Comparison of ENCODE assay signal across 19 cellular contexts in genomic region chr1:97034651-97035050, GRCh38.
DNase-seq lines count a peak whose midpoint lies in the region; ATAC-seq, FAIRE-seq and TF ChIP-seq lines count a peak whose summit lies in the region.
"Had no signal": no experiment of that assay in that cellular context is flagged by ENCODE, and none has a peak within 500 bp of the region (broad histone marks: within the 10 kb centered on the region; RNA-seq: fewer than 3 reads in every experiment).

No MANE protein-coding gene starts in this region.

- no peak for TF ChIP-seq RAD21 in GM12878 (IDR thresholded peaks at IDR 0.05; ENCODE audit: insufficient read depth, low read depth, low read length)

- no peaks in the 10 kb centered on the region for H3K36me3 ChIP-seq in GM12878 (ENCODE audit: control insufficient read depth in 2 of 2, insufficient read depth in 2 of 2, low read length in 1 of 2)
- H3K36me3 ChIP-seq: BLaER1 had no signal

- no peak for TF ChIP-seq EP300 in GM12878 (IDR thresholded peaks at IDR 0.05; ENCODE audit: borderline replicate concordance in 1 of 2, control insufficient read depth in 1 of 2, low read depth in 2 of 2, low read length in 2 of 2)

- H3K79me2 ChIP-seq in GM12878 (ENCODE audit: control insufficient read depth, insufficient read depth, low read length), result no peaks in the 10 kb centered on the region

- no peaks in the 10 kb centered on the region for H3K9me3 Mint-ChIP-seq in T-helper 1 cell treated with Interleukin-12 subunit alpha and Interleukin-12 subunit beta and Interleukin-4 antibody, amounts not matched to agents 30 μg/mL and 1 μg/mL, for 36 hours

- no peak for FAIRE-seq in GM12878 (lab: Jason Lieb, UNC)
- FAIRE-seq: G401.6, GM12892 had no signal

- TF ChIP-seq CTCF in GM12878 (IDR thresholded peaks at IDR 0.05 in 2 of 3, conservative IDR thresholded peaks at IDR 0.05 in 1 of 3; ENCODE audit: control insufficient read depth in 2 of 3, extremely low read depth in 1 of 3, insufficient read depth in 1 of 3, low read depth in 3 of 3, low read length in 3 of 3), result no peak

- H3K9ac ChIP-seq in GM12878 (ENCODE audit: control insufficient read depth, insufficient read depth, low read length), result no peak overlapping the region
- H3K9ac ChIP-seq: BLaER1 had no signal

- ATAC-seq in GM12878 (peak; percentile 45), HG03159 (IDR thresholded peaks at IDR 0.05; ENCODE audit: unreplicated experiment) (no peak), HG02623 (IDR thresholded peaks at IDR 0.05; ENCODE audit: unreplicated experiment) (no peak)
- ATAC-seq: GM23338 had no signal

- RAD21 ChIA-PET in GM12878 (lab: Charles Lee; ENCODE audit: unreplicated experiment), result no interaction called here

- H3K4me3 Mint-ChIP-seq in T-helper 1 cell treated with Interleukin-12 subunit alpha and Interleukin-12 subunit beta and Interleukin-4 antibody, amounts not matched to agents 30 μg/mL and 1 μg/mL, for 36 hours, result no peak overlapping the region
- H3K4me3 Mint-ChIP-seq: CD8-positive, alpha-beta memory T cell; GM23338 had no signal

- peak overlapping the region; percentile 42 for H3K27ac Mint-ChIP-seq in T-helper 1 cell treated with Interleukin-12 subunit alpha and Interleukin-12 subunit beta and Interleukin-4 antibody, amounts not matched to agents 30 μg/mL and 1 μg/mL, for 36 hours
- H3K27ac Mint-ChIP-seq: CD8-positive, alpha-beta memory T cell; GM23338 had no signal

- no peak overlapping the region for H2AFZ ChIP-seq in GM12878 (ENCODE audit: control insufficient read depth, low read depth, low read length)
- H2AFZ ChIP-seq: GM23338 had no signal

- WGBS in GM12878 (ENCODE audit: insufficient coverage, insufficient replicate concordance, low lambda C conversion rate, missing lambda C conversion rate), result 18% methylated on average over 2 of the region's 2 CpGs

- no peak for DNase-seq in T-helper 1 cell
- peak; percentile 17 for DNase-seq in NCI-H69 (lab: John Stamatoyannopoulos, UW)
- DNase-seq in GM12878 (ENCODE audit: low read depth, low spot score), result no peak
- DNase-seq in NCI-H1105 treated with DMSO at 0.1 percent for 48 hours (lab: John Stamatoyannopoulos, UW), result no peak
- no peak for DNase-seq in stimulated activated CD4-positive, alpha-beta T cell treated with anti-CD3 and anti-CD28 coated beads, Interleukin-2, amount 100 ng/mL, for 48 hours
- DNase-seq: AML-193; CD8-positive, alpha-beta memory T cell; DMS 273 treated with DMSO at 0.1 percent for 48 hours; EL; H7 had no signal

- H3K4me2 ChIP-seq in GM12878 (ENCODE audit: control insufficient read depth, insufficient read depth), result no peak overlapping the region
- H3K4me2 ChIP-seq: BLaER1, GM23338 had no signal

- H3K27me3 ChIP-seq in GM12878 (replicated peaks in 1 of 2; ENCODE audit: control insufficient read depth in 2 of 2, insufficient read depth in 2 of 2, low read length in 1 of 2), result no peaks in the 10 kb centered on the region
- H3K27me3 ChIP-seq: BLaER1 had no signal

- intact Hi-C loops in GM12878 (cut with micrococcal nuclease; ENCODE audit: unreplicated experiment), result no loop called here

- POLR2A ChIA-PET in GM12878 (lab: Charles Lee), result no interaction called here

- no TSS peak for BruUV-seq in GM12878 (replicated peaks; lab: Mats Ljungman, UMichigan)

- no peak overlapping the region for H3K4me3 ChIP-seq in GM12878
- H3K4me3 ChIP-seq: BLaER1, GM23338 had no signal

- CTCF ChIA-PET in GM12878 (lab: Yijun Ruan, JAX), result interaction anchor here (0.7 kb wide), 1 partner anchor 1012 kb away, joined by 3 read pairs; no protein-coding TSS in a partner anchor

- H3K4me1 Mint-ChIP-seq in T-helper 1 cell treated with Interleukin-12 subunit alpha and Interleukin-12 subunit beta and Interleukin-4 antibody, amounts not matched to agents 30 μg/mL and 1 μg/mL, for 36 hours (ENCODE audit: low read depth), result no peaks in the 10 kb centered on the region
- H3K4me1 Mint-ChIP-seq: GM23338 had no signal

- H4K20me1 ChIP-seq in GM12878 (ENCODE audit: control insufficient read depth, insufficient read depth), result no peaks in the 10 kb centered on the region
- H4K20me1 ChIP-seq: BLaER1 had no signal

- in situ Hi-C loops in GM12878 (cut with MboI), result no loop called here

- no peak overlapping the region for H3K27ac ChIP-seq in GM12878 (ENCODE audit: control insufficient read depth, insufficient read depth)
- H3K27ac ChIP-seq: 22Rv1, BLaER1, HL-60 had no signal

- no peak for TF ChIP-seq POLR2A in GM12878 (IDR thresholded peaks at IDR 0.05; ENCODE audit: low read depth, low read length)

- H3K36me3 Mint-ChIP-seq in T-helper 1 cell treated with Interleukin-12 subunit alpha and Interleukin-12 subunit beta and Interleukin-4 antibody, amounts not matched to agents 30 μg/mL and 1 μg/mL, for 36 hours (ENCODE audit: low read depth), result no peaks in the 10 kb centered on the region
- H3K36me3 Mint-ChIP-seq: CD8-positive, alpha-beta memory T cell had no signal

- H3K4me1 ChIP-seq in GM12878 (ENCODE audit: control insufficient read depth, insufficient read depth, low read length), result no peaks in the 10 kb centered on the region
- H3K4me1 ChIP-seq: BLaER1 had no signal

- SMC1A ChIA-PET in GM12878 (lab: Charles Lee; ENCODE audit: uncharacterized antibody, unreplicated experiment), result no interaction called here

- no peaks in the 10 kb centered on the region for H3K27me3 Mint-ChIP-seq in T-helper 1 cell treated with Interleukin-12 subunit alpha and Interleukin-12 subunit beta and Interleukin-4 antibody, amounts not matched to agents 30 μg/mL and 1 μg/mL, for 36 hours (ENCODE audit: low read depth)

- H3K9me3 ChIP-seq in GM12878 (replicated peaks; ENCODE audit: control insufficient read depth, insufficient read depth, low read length), result no peaks in the 10 kb centered on the region
- H3K9me3 ChIP-seq: BLaER1 had no signal

TF ChIP-seq in GM12878, 131 proteins besides CTCF, POLR2A, EP300 and RAD21:
- TF ChIP-seq ZNF217 (IDR thresholded peaks at IDR 0.05), result no peak
- no peak for TF ChIP-seq NKRF (conservative IDR thresholded peaks at IDR 0.05)
- TF ChIP-seq RELB (IDR thresholded peaks at IDR 0.05; ENCODE audit: low read depth), result no peak
- TF ChIP-seq BCLAF1 (IDR thresholded peaks at IDR 0.05), result no peak
- TF ChIP-seq CEBPB (IDR thresholded peaks at IDR 0.05; ENCODE audit: borderline replicate concordance in 1 of 2, low read depth in 2 of 2, low read length in 2 of 2), result no peak
- no peak for TF ChIP-seq JUNB (IDR thresholded peaks at IDR 0.05)
TF ChIP-seq in GM12878: peak in this region for 0.
